8 cellular contexts compared by ENCODE assay signal in genomic region chr4:113106076-113106475, GRCh38. TPM values are rescaled to one million over a fixed set of nuclear protein-coding genes. Genes with fewer than 3 reads are reported as not detected.
DNase-seq lines count a peak whose midpoint lies in the region; ATAC-seq and TF ChIP-seq lines count a peak whose summit lies in the region.

No MANE protein-coding gene starts in this region.

- no peak for ATAC-seq in HG03571 (IDR thresholded peaks at IDR 0.05; ENCODE audit: unreplicated experiment)
- no peak for ATAC-seq in activated naive CD8-positive, alpha-beta T cell treated with anti-CD3 and anti-CD28 coated beads, Interleukin-2, amount 50 U/mL, for 24 hours
- no peak for ATAC-seq in GM21515 (IDR thresholded peaks at IDR 0.05; ENCODE audit: unreplicated experiment)

- H3K4me1 Mint-ChIP-seq in MCF 10A (ENCODE audit: insufficient read depth, unreplicated experiment) = no peaks in the 10 kb centered on the region
- H3K4me1 Mint-ChIP-seq in activated naive CD8-positive, alpha-beta T cell treated with anti-CD3 and anti-CD28 coated beads, Interleukin-2, amount 50 U/mL, for 24 hours = no peaks in the 10 kb centered on the region

- H3K4me3 Mint-ChIP-seq in MCF 10A (ENCODE audit: unreplicated experiment) = no peak overlapping the region
- H3K4me3 Mint-ChIP-seq in activated naive CD8-positive, alpha-beta T cell treated with anti-CD3 and anti-CD28 coated beads, Interleukin-2, amount 50 U/mL, for 24 hours = no peak overlapping the region

- CTCF ChIA-PET in MCF 10A (lab: Yijun Ruan, JAX) = interaction anchor here (0.6 to 1.9 kb wide), 16 partner anchors 9 to 1278 kb away, joined by 3 to 6 read pairs (median 4); no protein-coding TSS in a partner anchor

- H3K4me2 ChIP-seq in mesenchymal stem cell (ENCODE audit: low read length, poor library complexity, severe bottlenecking) = no peak overlapping the region

- H3K9me3 Mint-ChIP-seq in MCF 10A (ENCODE audit: unreplicated experiment) = no peaks in the 10 kb centered on the region
- no peaks in the 10 kb centered on the region for H3K9me3 Mint-ChIP-seq in activated naive CD8-positive, alpha-beta T cell treated with anti-CD3 and anti-CD28 coated beads, Interleukin-2, amount 50 U/mL, for 24 hours

- intact Hi-C loops in MCF 10A (cut with micrococcal nuclease) = loop anchor here (1.0 to 10.0 kb wide), 4 partner anchors 47 to 1278 kb away; no protein-coding TSS in a partner anchor

- H3K23ac ChIP-seq in mesenchymal stem cell (ENCODE audit: low read length in 2 of 2) = no peak overlapping the region

- no peak overlapping the region for H2AK5ac ChIP-seq in mesenchymal stem cell (ENCODE audit: low read length, severe bottlenecking)

- no peak overlapping the region for H3K27ac ChIP-seq in mesenchymal stem cell (ENCODE audit: low read length, poor library complexity, severe bottlenecking)

- H3K36me3 Mint-ChIP-seq in MCF 10A (ENCODE audit: insufficient read depth, unreplicated experiment) = no peaks in the 10 kb centered on the region
- H3K36me3 Mint-ChIP-seq in activated naive CD8-positive, alpha-beta T cell treated with anti-CD3 and anti-CD28 coated beads, Interleukin-2, amount 50 U/mL, for 24 hours (ENCODE audit: low read depth) = no peaks in the 10 kb centered on the region

- DNase-seq in Caki2 (ENCODE audit: low read depth) (peak; percentile 16), LNCaP clone FGC (ENCODE audit: low read depth) (peak; percentile 11), MCF 10A (ENCODE audit: unreplicated experiment) (peak; percentile 32), mesenchymal stem cell (peak; percentile 35)
- no peak for DNase-seq in activated naive CD8-positive, alpha-beta T cell treated with anti-CD3 and anti-CD28 coated beads, Interleukin-2, amount 50 U/mL, for 24 hours
- DNase-seq in activated naive CD4-positive, alpha-beta T cell treated with Interleukin-2 at 50 U/mL for 16 hours = no peak

- WGBS in mesenchymal stem cell = 92% methylated on average over 1 of the region's 1 CpG

- H3K27me3 Mint-ChIP-seq in MCF 10A (ENCODE audit: insufficient read depth, unreplicated experiment) = no peaks in the 10 kb centered on the region
- peaks cover 2% of the 10 kb centered on the region for H3K27me3 Mint-ChIP-seq in activated naive CD8-positive, alpha-beta T cell treated with anti-CD3 and anti-CD28 coated beads, Interleukin-2, amount 50 U/mL, for 24 hours

- no peaks in the 10 kb centered on the region for H3K36me3 ChIP-seq in mesenchymal stem cell (ENCODE audit: control insufficient read depth in 1 of 2, insufficient read depth in 2 of 2, low read depth in 1 of 2, low read length in 2 of 2)

- H2BK15ac ChIP-seq in mesenchymal stem cell (ENCODE audit: low read depth, poor library complexity, severe bottlenecking) = no peak overlapping the region

- H3K9me3 ChIP-seq in mesenchymal stem cell (ENCODE audit: control insufficient read depth, low read length) = no peaks in the 10 kb centered on the region

- H4K8ac ChIP-seq in mesenchymal stem cell (ENCODE audit: low read length) = no peak overlapping the region

- no peak overlapping the region for H3K4me3 ChIP-seq in LNCaP clone FGC (ENCODE audit: low read depth, low read length)
- H3K4me3 ChIP-seq in mesenchymal stem cell (ENCODE audit: insufficient read depth in 1 of 2, low read depth in 1 of 2, low read length in 2 of 2) = no peak overlapping the region

- H2BK12ac ChIP-seq in mesenchymal stem cell (ENCODE audit: low read length in 2 of 2) = no peak overlapping the region

- no peak overlapping the region for H2BK120ac ChIP-seq in mesenchymal stem cell (ENCODE audit: low read depth, low read length)

- H2AFZ ChIP-seq in mesenchymal stem cell (ENCODE audit: low read depth, low read length) = no peak overlapping the region

- no peaks in the 10 kb centered on the region for H3K27me3 ChIP-seq in mesenchymal stem cell (ENCODE audit: control insufficient read depth in 1 of 2, insufficient read depth in 1 of 2, low read length in 2 of 2)

- BruUV-seq in MCF 10A (replicated peaks; lab: Mats Ljungman, UMichigan) = no TSS peak

- no peak overlapping the region for H3K27ac Mint-ChIP-seq in MCF 10A (ENCODE audit: low read depth, unreplicated experiment)
- H3K27ac Mint-ChIP-seq in activated naive CD8-positive, alpha-beta T cell treated with anti-CD3 and anti-CD28 coated beads, Interleukin-2, amount 50 U/mL, for 24 hours = no peak overlapping the region

- H3K9ac ChIP-seq in mesenchymal stem cell (ENCODE audit: low read length) = peak overlapping the region; percentile 50

- in situ Hi-C loops in Caki2 (cut with HindIII; ENCODE audit: low pct_unique_long_range_greater_than_20kb, low sequenced_read_pairs) = no loop called here

- no peak overlapping the region for H2BK5ac ChIP-seq in mesenchymal stem cell (ENCODE audit: low read depth, low read length, poor library complexity, severe bottlenecking)

- no peak overlapping the region for H4K91ac ChIP-seq in mesenchymal stem cell (ENCODE audit: low read length)

- no peak overlapping the region for H3K18ac ChIP-seq in mesenchymal stem cell (ENCODE audit: low read depth in 1 of 2, low read length in 2 of 2)

- no peaks in the 10 kb centered on the region for H3K4me1 ChIP-seq in mesenchymal stem cell (ENCODE audit: control insufficient read depth, insufficient read depth, low read depth, low read length)

- no peaks in the 10 kb centered on the region for H3K79me1 ChIP-seq in mesenchymal stem cell (replicated peaks; ENCODE audit: low read length, poor library complexity, severe bottlenecking)

- H3K4ac ChIP-seq in mesenchymal stem cell (ENCODE audit: low read depth in 1 of 2, low read length in 2 of 2) = no peak overlapping the region

- peak; percentile 60 for TF ChIP-seq CTCF in LNCaP clone FGC (IDR thresholded peaks at IDR 0.05; ENCODE audit: control insufficient read depth, extremely low read depth, insufficient read depth)
- TF ChIP-seq CTCF in MCF 10A (IDR thresholded peaks at IDR 0.05; ENCODE audit: unreplicated experiment) = peak; percentile 44

- POLR2A ChIA-PET in MCF 10A (lab: Yijun Ruan, JAX) = interaction anchor here (0.7 to 1.1 kb wide), 2 partner anchors 47 to 66 kb away, joined by 3 read pairs; no protein-coding TSS in a partner anchor

- H3K14ac ChIP-seq in mesenchymal stem cell (ENCODE audit: low read length in 2 of 2) = no peak overlapping the region

RNA-seq across cellular contexts. Expression of gene ANK2, which starts 56.6 kb away (rescaled TPM):
- total RNA-seq in Caki2 (2014; rRNA removed; shearing (Covaris generic); ENCODE audit: low replicate concordance) = 8.3 and 11.1 TPM in 2 replicates
- 37.4 and 41.2 TPM in 2 replicates for total RNA-seq in MCF 10A (2022)
- 13.8 TPM for polyA plus RNA-seq in mesenchymal stem cell (2013, experiment 1 of 2)
- polyA plus RNA-seq in mesenchymal stem cell (2013, experiment 2 of 2) = 13.4 TPM

Comparison
In these comparisons a context has a peak if more than half of its experiments do, and no peak if none do; other contexts are left out.
1. DNase-seq: peak in Caki2 (single experiment), LNCaP clone FGC (single experiment), MCF 10A (single experiment) and mesenchymal stem cell (single experiment); none in activated naive CD8-positive, alpha-beta T cell treated with anti-CD3 and anti-CD28 coated beads, Interleukin-2, amount 50 U/mL, for 24 hours (single experiment) and activated naive CD4-positive, alpha-beta T cell treated with Interleukin-2 at 50 U/mL for 16 hours (single experiment).